Comparison of ENCODE assay signal across 21 cellular contexts in the genomic region with DNA sequence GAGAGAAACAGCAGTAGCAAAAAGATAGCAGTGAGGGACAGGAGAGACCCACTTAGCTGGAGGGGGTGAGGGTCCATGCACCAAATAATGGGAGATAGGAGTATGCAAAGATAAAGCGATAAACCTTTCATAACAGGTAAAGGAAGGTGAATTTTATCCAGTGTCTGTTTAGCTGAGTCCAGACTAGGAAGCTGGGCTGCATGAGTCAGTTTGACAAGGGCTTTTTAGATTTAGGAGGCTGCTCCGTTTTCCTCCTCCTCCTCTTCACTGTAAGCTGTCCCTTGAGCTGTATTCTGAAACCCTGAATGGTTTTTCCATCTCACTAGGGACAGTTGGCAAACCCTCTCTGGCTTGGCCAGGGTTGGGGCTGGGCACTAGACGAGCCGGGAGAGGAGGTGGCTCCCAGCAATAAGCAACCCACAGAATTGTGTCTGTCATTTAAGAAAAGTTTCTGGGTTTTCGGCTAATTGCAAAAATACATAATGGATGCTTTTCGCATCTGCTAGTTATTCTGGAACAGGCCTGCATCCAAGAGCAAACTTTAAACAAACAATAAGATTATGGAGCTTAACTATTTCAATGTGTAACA. TPM values are rescaled to one million over a fixed set of nuclear protein-coding genes. Genes with fewer than 3 reads are reported as not detected.
DNase-seq lines count a peak whose midpoint lies in the region; ATAC-seq and TF ChIP-seq lines count a peak whose summit lies in the region.
"Had no signal": no experiment of that assay in that cellular context is flagged by ENCODE, and none has a peak within 500 bp of the region (broad histone marks: within the 10 kb centered on the region; RNA-seq: fewer than 3 reads in every experiment).

No MANE protein-coding gene starts in this region.

- H4K8ac ChIP-seq in mesendoderm (ENCODE audit: low read depth, low read length): no peak overlapping the region

- H3K9me3 ChIP-seq in AG04450 (ENCODE audit: control insufficient read depth, insufficient read depth, low read length) (no peaks in the 10 kb centered on the region), ascending aorta (no peaks in the 10 kb centered on the region), tibial nerve (no peaks in the 10 kb centered on the region)
- H3K9me3 ChIP-seq: body of pancreas, gastrocnemius medialis, prostate gland, stomach had no signal

- no peak overlapping the region for H2AK5ac ChIP-seq in mesendoderm (ENCODE audit: low read length)

- no peak overlapping the region for H3K18ac ChIP-seq in mesendoderm (ENCODE audit: low read length)

- no peaks in the 10 kb centered on the region for H3K27me3 ChIP-seq in AG04450 (ENCODE audit: control insufficient read depth, insufficient read depth, low read length)
- H3K27me3 ChIP-seq in ascending aorta: no peaks in the 10 kb centered on the region
- H3K27me3 ChIP-seq in tibial nerve: no peaks in the 10 kb centered on the region
- no peaks in the 10 kb centered on the region for H3K27me3 ChIP-seq in mesendoderm (ENCODE audit: insufficient read depth, low read length, poor library complexity)
- H3K27me3 ChIP-seq: body of pancreas, stomach had no signal

- no peak overlapping the region for H2BK5ac ChIP-seq in mesendoderm (ENCODE audit: low read length)

- H3K4me3 Mint-ChIP-seq in Calu3 (ENCODE audit: low read depth, unreplicated experiment): no peak overlapping the region
- H3K4me3 Mint-ChIP-seq: activated naive CD8-positive, alpha-beta T cell treated with anti-CD3 and anti-CD28 coated beads, Interleukin-2, amount 10 ng/mL, durations not matched to agents 7 days and 5 days; CD8-positive, alpha-beta memory T cell had no signal

- no peaks in the 10 kb centered on the region for H3K79me1 ChIP-seq in mesendoderm (ENCODE audit: low read length)

- TF ChIP-seq POLR2A in tibial nerve (IDR thresholded peaks at IDR 0.05): no peak

- H4K5ac ChIP-seq in mesendoderm (ENCODE audit: low read length): no peak overlapping the region

- intact Hi-C loops in Calu3 (cut with micrococcal nuclease; ENCODE audit: unreplicated experiment) (loop anchor here (1.0 to 5.0 kb wide), 3 partner anchors 34 to 338 kb away; no protein-coding TSS in a partner anchor), ascending aorta (cut with DNase I) (loop anchor here (2.0 kb wide), 1 partner anchor 339 kb away; no protein-coding TSS in a partner anchor)

- H3K56ac ChIP-seq in mesendoderm (ENCODE audit: low read length): no peak overlapping the region

- H3K4me3 ChIP-seq in AG04450 (ENCODE audit: low read depth, low read length): no peak overlapping the region
- H3K4me3 ChIP-seq in ascending aorta: no peak overlapping the region
- H3K4me3 ChIP-seq in tibial nerve: no peak overlapping the region
- no peak overlapping the region for H3K4me3 ChIP-seq in mesendoderm (ENCODE audit: low read length)
- H3K4me3 ChIP-seq: body of pancreas, gastrocnemius medialis, prostate gland, stomach had no signal

- peaks cover 17% of the 10 kb centered on the region for H3K27me3 Mint-ChIP-seq in Calu3 (ENCODE audit: unreplicated experiment)

- no peak overlapping the region for H2BK15ac ChIP-seq in mesendoderm (replicated peaks; ENCODE audit: low read depth)

- TF ChIP-seq EP300 in tibial nerve (IDR thresholded peaks at IDR 0.05): no peak

- H3K36me3 Mint-ChIP-seq in Calu3 (ENCODE audit: insufficient read depth, unreplicated experiment): peaks cover 41% of the 10 kb centered on the region
- H3K36me3 Mint-ChIP-seq: activated naive CD8-positive, alpha-beta T cell treated with anti-CD3 and anti-CD28 coated beads, Interleukin-2, amount 10 ng/mL, durations not matched to agents 7 days and 5 days had no signal

- POLR2A ChIA-PET in AG04450 (lab: Yijun Ruan, JAX): interaction anchor here (1.0 to 1.3 kb wide), 3 partner anchors 9 to 54 kb away, joined by 4 to 5 read pairs (median 4); partner anchors contain the start of gene FOXD2

- H3K36me3 ChIP-seq in ascending aorta (no peaks in the 10 kb centered on the region), tibial nerve (peaks cover 0 to 7% (median 0%) of the 10 kb centered on the region in 3 donors), mesendoderm (ENCODE audit: control insufficient read depth, insufficient read depth, low read length) (no peaks in the 10 kb centered on the region)
- H3K36me3 ChIP-seq: gastrocnemius medialis, prostate gland had no signal

- TF ChIP-seq CTCF in AG04450 (IDR thresholded peaks at IDR 0.05; ENCODE audit: low read depth, low read length) (no peak), Calu3 (IDR thresholded peaks at IDR 0.05; ENCODE audit: unreplicated experiment) (no peak), ascending aorta (IDR thresholded peaks at IDR 0.05) (no peak), tibial nerve (IDR thresholded peaks at IDR 0.05) (no peak)

- peak overlapping the region; percentile 40 for H3K27ac Mint-ChIP-seq in Calu3 (ENCODE audit: unreplicated experiment)
- H3K27ac Mint-ChIP-seq: activated naive CD8-positive, alpha-beta T cell treated with anti-CD3 and anti-CD28 coated beads, Interleukin-2, amount 10 ng/mL, durations not matched to agents 7 days and 5 days had no signal

- H3K4me1 ChIP-seq in ascending aorta: no peaks in the 10 kb centered on the region
- H3K4me1 ChIP-seq in tibial nerve: peaks cover 0 to 16% (median 0%) of the 10 kb centered on the region in 4 donors
- no peaks in the 10 kb centered on the region for H3K4me1 ChIP-seq in mesendoderm (ENCODE audit: control insufficient read depth, low read depth, low read length)
- H3K4me1 ChIP-seq: body of pancreas had no signal

- H3K9ac ChIP-seq in mesendoderm (ENCODE audit: low read length): no peak overlapping the region

- TSS peak; percentile 30 for BruUV-seq in Calu3 (replicated peaks; lab: Mats Ljungman, UMichigan)

- ATAC-seq in SK-N-SH treated with all-trans-retinoic acid at 6 μM for 48 hours (peak; percentile 44), left lobe of liver (peak; percentile 55)

- DNase-seq in AG04450 (ENCODE audit: low read depth, low spot score): no peak
- DNase-seq in Calu3: no peak
- DNase-seq in left lobe of liver (ENCODE audit: low spot score): no peak
- no peak for DNase-seq in NAMALWA (ENCODE audit: low spot score)
- DNase-seq in ascending aorta (ENCODE audit: low spot score in 2 of 2): no peak
- no peak for DNase-seq in tibial nerve (ENCODE audit: low spot score in 2 of 2)
- DNase-seq in mesendoderm: no peak

- WGBS in tibial nerve, 2 donors: 25 to 26% methylated on average over 6 of the region's 6 CpGs
- no CpG with 5 or more reads among the region's 6 CpGs for WGBS in mesendoderm (ENCODE audit: extremely low coverage, insufficient coverage, low lambda C conversion rate)

- H3K4ac ChIP-seq in mesendoderm (ENCODE audit: low read depth, low read length): no peak overlapping the region

- no peak overlapping the region for H2BK120ac ChIP-seq in mesendoderm (ENCODE audit: low read depth, low read length)

- no peaks in the 10 kb centered on the region for H3K9me3 Mint-ChIP-seq in Calu3 (ENCODE audit: low read depth, unreplicated experiment)
- H3K9me3 Mint-ChIP-seq: activated naive CD8-positive, alpha-beta T cell treated with anti-CD3 and anti-CD28 coated beads, Interleukin-2, amount 10 ng/mL, durations not matched to agents 7 days and 5 days; CD8-positive, alpha-beta memory T cell; neural crest cell had no signal

- no peak overlapping the region for H3K23ac ChIP-seq in mesendoderm (ENCODE audit: low read length)

- H3K27ac ChIP-seq in AG04450 (ENCODE audit: low read depth, low read length) (peak overlapping the region; percentile 34), ascending aorta (no peak overlapping the region), tibial nerve (no peak overlapping the region), mesendoderm (ENCODE audit: low read depth, low read length) (no peak overlapping the region)
- H3K27ac ChIP-seq: body of pancreas, epithelial cell of prostate, gastrocnemius medialis, prostate gland, stomach had no signal

- CTCF ChIA-PET in AG04450 (lab: Charles Lee) (interaction anchor here (0.8 to 18.0 kb wide), 22 partner anchors 9 to 339 kb away, joined by 3 to 219 read pairs (median 4); partner anchors contain the start of gene FOXD2), Calu3 (lab: Charles Lee) (interaction anchor here (1.0 to 2.5 kb wide), 3 partner anchors 209 to 340 kb away, joined by 3 to 37 read pairs (median 4); no protein-coding TSS in a partner anchor)

- H3K4me2 ChIP-seq in mesendoderm (ENCODE audit: low read length): no peak overlapping the region

- no peaks in the 10 kb centered on the region for H3K79me2 ChIP-seq in mesendoderm (ENCODE audit: control insufficient read depth, insufficient read depth, low read length)

- H3K4me1 Mint-ChIP-seq in Calu3 (ENCODE audit: low read depth, unreplicated experiment): no peaks in the 10 kb centered on the region
- H3K4me1 Mint-ChIP-seq: activated naive CD8-positive, alpha-beta T cell treated with anti-CD3 and anti-CD28 coated beads, Interleukin-2, amount 10 ng/mL, durations not matched to agents 7 days and 5 days had no signal

TF ChIP-seq in SK-N-SH treated with all-trans-retinoic acid at 6 μM for 48 hours, 23 proteins besides CTCF, POLR2A, EP300 and RAD21:
- no peak for TF ChIP-seq ZFP30 (CRISPR knock-in tag; IDR thresholded peaks at IDR 0.05)
- no peak for TF ChIP-seq GLIS3 (CRISPR knock-in tag; IDR thresholded peaks at IDR 0.05)
- TF ChIP-seq ZNF8 (CRISPR knock-in tag; IDR thresholded peaks at IDR 0.05): no peak
TF ChIP-seq in SK-N-SH treated with all-trans-retinoic acid at 6 μM for 48 hours: peak in this region for 0.

RNA-seq across cellular contexts. Expression of gene FOXE3, which starts 28.1 kb away (rescaled TPM):
- polyA plus RNA-seq in AG04450 (2011; rRNA removed): not detected in 2 replicates
- not detected in 2 replicates for polyA minus RNA-seq in AG04450 (2011; rRNA and poly(A)+ RNA removed)
- not detected in 2 replicates for total RNA-seq in Calu3 (2022)
- total RNA-seq in left lobe of liver: not detected
- not detected for total RNA-seq in ascending aorta
- total RNA-seq in tibial nerve: under 1 TPM in 2 of 4 donors, not detected in 2; 0.21 to 0.98 TPM
- 0.17 TPM for polyA plus RNA-seq in mesendoderm (2013, experiment 1 of 2)
- polyA plus RNA-seq in mesendoderm (2013, experiment 2 of 2): 0.17 TPM
- total RNA-seq: activated naive CD8-positive, alpha-beta T cell treated with anti-CD3 and anti-CD28 coated beads, Interleukin-2, amount 10 ng/mL, durations not matched to agents 7 days and 5 days; body of pancreas; CD8-positive, alpha-beta memory T cell; cerebellum; gastrocnemius medialis; lower leg skin; M059J; mucosa of gallbladder; NCI-H460; stomach had no signal
- polyA plus RNA-seq: CD8-positive, alpha-beta memory T cell; stomach had no signal

RNA-seq across cellular contexts. Expression of gene FOXD2, which starts 49.8 kb away (rescaled TPM):
- 0.01 TPM in 1 of 2 replicates, not detected in the other for polyA plus RNA-seq in AG04450 (2011; rRNA removed)
- polyA minus RNA-seq in AG04450 (2011; rRNA and poly(A)+ RNA removed): not detected in 2 replicates
- total RNA-seq in Calu3 (2022) (0.68 and 0.78 TPM in 2 replicates), left lobe of liver (0.55 TPM), ascending aorta (1.3 TPM), tibial nerve (10 to 100 TPM; 11.7 to 34.7 (median 27.6) TPM)
- 0.01 TPM for polyA plus RNA-seq in mesendoderm (2013, experiment 1 of 2)
- polyA plus RNA-seq in mesendoderm (2013, experiment 2 of 2): 0.01 TPM

RNA-seq across cellular contexts. Expression of gene CMPK1, which starts 54.4 kb away (rescaled TPM):
- 44.3 and 68.7 TPM in 2 replicates for polyA plus RNA-seq in AG04450 (2011; rRNA removed)
- 11.0 and 25.5 TPM in 2 replicates for polyA minus RNA-seq in AG04450 (2011; rRNA and poly(A)+ RNA removed)
- total RNA-seq in Calu3 (2022): 162 and 170 TPM in 2 replicates
- 119 TPM for total RNA-seq in left lobe of liver
- total RNA-seq in ascending aorta: 52.5 TPM
- 100 to 1,000 TPM in 1 of 4 donors, 10 to 100 TPM in 3; 69.9 to 105 (median 99.2) TPM for total RNA-seq in tibial nerve
- polyA plus RNA-seq in mesendoderm (2013, experiment 1 of 2): 32.8 TPM
- polyA plus RNA-seq in mesendoderm (2013, experiment 2 of 2): 33.3 TPM
